Comparison of ENCODE assay signal across 8 cellular contexts in genomic region chr1:25619101-25619890, GRCh38. TPM values are rescaled to one million over a fixed set of nuclear protein-coding genes. Genes with fewer than 3 reads are reported as not detected.
DNase-seq lines count a peak whose midpoint lies in the region; ATAC-seq, FAIRE-seq and TF ChIP-seq lines count a peak whose summit lies in the region.

No MANE protein-coding gene starts in this region.

- H4K20me1 ChIP-seq in astrocyte (ENCODE audit: insufficient read depth, low read length) = peaks cover 13% of the 10 kb centered on the region

- H3K27me3 ChIP-seq in RWPE2 (ENCODE audit: insufficient read depth, poor library complexity, severe bottlenecking) (peaks cover 36% of the 10 kb centered on the region), astrocyte (ENCODE audit: insufficient read depth, low read length) (peaks cover 47% of the 10 kb centered on the region), iPS-15b (ENCODE audit: control insufficient read depth, insufficient read depth, low read length) (peaks cover 24% of the 10 kb centered on the region), spleen (replicated peaks in 1 of 7) (peaks cover 0 to 14% (median 0%) of the 10 kb centered on the region in 7 donors)

- H2AFZ ChIP-seq in astrocyte (ENCODE audit: low read depth, low read length) = no peak overlapping the region

- H3K4me1 Mint-ChIP-seq in astrocyte (ENCODE audit: low read depth, unreplicated experiment) = no peaks in the 10 kb centered on the region

- H3K4me3 ChIP-seq in AG04449 (ENCODE audit: low read depth, low read length) (no peak overlapping the region), RWPE2 (ENCODE audit: severe bottlenecking) (no peak overlapping the region), astrocyte (ENCODE audit: insufficient read depth, low read depth, low read length) (no peak overlapping the region), iPS-15b (ENCODE audit: low read depth, low read length) (peak overlapping the region; percentile 27), spleen (peak overlapping the region; percentile 58 to 98 (median 91))

- intact Hi-C loops in spleen (cut with DNase I; ENCODE audit: low total_unique reads) = no loop called here

- H3K4me1 ChIP-seq in RWPE2 (ENCODE audit: insufficient read depth, poor library complexity, severe bottlenecking) = no peaks in the 10 kb centered on the region
- peaks cover 5% of the 10 kb centered on the region for H3K4me1 ChIP-seq in astrocyte (ENCODE audit: insufficient read depth, low read length)
- H3K4me1 ChIP-seq in iPS-15b (ENCODE audit: control insufficient read depth, insufficient read depth, low read length) = peaks cover 11% of the 10 kb centered on the region
- peaks cover 29 to 93% (median 72%) of the 10 kb centered on the region in 6 donors for H3K4me1 ChIP-seq in spleen

- H3K4me3 Mint-ChIP-seq in astrocyte (ENCODE audit: unreplicated experiment) = no peak overlapping the region

- H3K27me3 Mint-ChIP-seq in astrocyte (ENCODE audit: low read depth, unreplicated experiment) = peaks cover 75% of the 10 kb centered on the region

- 40 to 47% (median 42%) methylated on average over 9 to 11 of the region's 11 CpGs for WGBS in spleen, 5 donors

- ATAC-seq in RWPE2 (ENCODE audit: low read depth) = no peak

- TF ChIP-seq CTCF in AG04449 (IDR thresholded peaks at IDR 0.05; ENCODE audit: insufficient read depth, low read length, missing control alignments) (peak; percentile 81), GM20000 (IDR thresholded peaks at IDR 0.05; ENCODE audit: extremely low read depth, missing control alignments) (peak; percentile 65), RWPE2 (IDR thresholded peaks at IDR 0.05; ENCODE audit: poor library complexity, severe bottlenecking) (peak; percentile 46), astrocyte (IDR thresholded peaks at IDR 0.05; ENCODE audit: insufficient read depth, low read depth, low read length) (peak; percentile 68), spleen (IDR thresholded peaks at IDR 0.05 in 8 of 11, conservative IDR thresholded peaks at IDR 0.05 in 3 of 11) (peak; percentile 67 to 90 (median 82))

- H3K4me2 ChIP-seq in astrocyte (ENCODE audit: low read length) = no peak overlapping the region

- CTCF ChIA-PET in AG04449 (lab: Yijun Ruan, JAX) = interaction anchor here (0.8 to 2.4 kb wide), 11 partner anchors 10 to 191 kb away, joined by 3 to 15 read pairs (median 4); no protein-coding TSS in a partner anchor

- DNase-seq in AG04449 (ENCODE audit: low read depth, low spot score) (no peak), GM20000 (ENCODE audit: low spot score) (no peak), RWPE2 (ENCODE audit: low spot score) (no peak), astrocyte (ENCODE audit: low read depth) (no peak), spleen (no peak), epidermal melanocyte (ENCODE audit: insufficient read length, low spot score) (no peak), foreskin melanocyte (no peak)

- TF ChIP-seq POLR2A in spleen (IDR thresholded peaks at IDR 0.05) = no peak

- FAIRE-seq in astrocyte (lab: Jason Lieb, UNC) = no peak

- H3K36me3 Mint-ChIP-seq in astrocyte (ENCODE audit: low read depth, unreplicated experiment) = no peaks in the 10 kb centered on the region

- POLR2A ChIA-PET in AG04449 (lab: Yijun Ruan, JAX) = no interaction called here

- H3K36me3 ChIP-seq in RWPE2 (ENCODE audit: low read depth) = no peaks in the 10 kb centered on the region
- no peaks in the 10 kb centered on the region for H3K36me3 ChIP-seq in astrocyte (ENCODE audit: insufficient read depth, low read length)
- no peaks in the 10 kb centered on the region for H3K36me3 ChIP-seq in iPS-15b (ENCODE audit: control insufficient read depth, insufficient read depth, low read length)
- no peaks in the 10 kb centered on the region for H3K36me3 ChIP-seq in spleen

- no peak overlapping the region for H3K27ac Mint-ChIP-seq in astrocyte (ENCODE audit: unreplicated experiment)

- H3K27ac ChIP-seq in RWPE2 (ENCODE audit: poor library complexity, severe bottlenecking) (no peak overlapping the region), astrocyte (ENCODE audit: low read depth, low read length) (no peak overlapping the region), spleen (peak overlapping the region in 6 of 8 donors; percentile 22 to 91 (median 76))

- no peak overlapping the region for H3K9ac ChIP-seq in astrocyte (ENCODE audit: low read length)
- no peak overlapping the region for H3K9ac ChIP-seq in iPS-15b (ENCODE audit: low read depth, low read length)

- H3K9me3 ChIP-seq in RWPE2 (ENCODE audit: severe bottlenecking) = no peaks in the 10 kb centered on the region
- H3K9me3 ChIP-seq in astrocyte (ENCODE audit: insufficient read depth, low read depth, low read length) = no peaks in the 10 kb centered on the region
- H3K9me3 ChIP-seq in iPS-15b (ENCODE audit: control insufficient read depth, insufficient read depth, low read length) = no peaks in the 10 kb centered on the region
- H3K9me3 ChIP-seq in spleen = no peaks in the 10 kb centered on the region

- H3K79me2 ChIP-seq in astrocyte (ENCODE audit: insufficient read depth, low read length) = no peaks in the 10 kb centered on the region

- no peaks in the 10 kb centered on the region for H3K9me3 Mint-ChIP-seq in astrocyte (ENCODE audit: unreplicated experiment)

RNA-seq across cellular contexts. Expression of gene MAN1C1, which starts 2.7 kb away (rescaled TPM):
- total RNA-seq in astrocyte = 0.86 and 1.6 TPM in 2 replicates
- 10 to 100 TPM; 25.0 to 54.3 (median 47.2) TPM for total RNA-seq in spleen
- polyA plus RNA-seq in spleen = 1 to 10 TPM; 4.6 to 7.0 (median 6.9) TPM

Comparison
In these comparisons a context has a peak if more than half of its experiments do, and no peak if none do; other contexts are left out.
1. H3K4me3 ChIP-seq: peak in iPS-15b (single experiment) and spleen (8 of 8); none in AG04449 (single experiment), RWPE2 (single experiment) and astrocyte (single experiment).
2. H3K27ac ChIP-seq: peak in spleen (6 of 8); none in RWPE2 (single experiment) and astrocyte (single experiment).
3. Peak in every context shown above with its lines, with median percentiles within 50 percentile points of each other: CTCF ChIP-seq.